In the genomic region with DNA sequence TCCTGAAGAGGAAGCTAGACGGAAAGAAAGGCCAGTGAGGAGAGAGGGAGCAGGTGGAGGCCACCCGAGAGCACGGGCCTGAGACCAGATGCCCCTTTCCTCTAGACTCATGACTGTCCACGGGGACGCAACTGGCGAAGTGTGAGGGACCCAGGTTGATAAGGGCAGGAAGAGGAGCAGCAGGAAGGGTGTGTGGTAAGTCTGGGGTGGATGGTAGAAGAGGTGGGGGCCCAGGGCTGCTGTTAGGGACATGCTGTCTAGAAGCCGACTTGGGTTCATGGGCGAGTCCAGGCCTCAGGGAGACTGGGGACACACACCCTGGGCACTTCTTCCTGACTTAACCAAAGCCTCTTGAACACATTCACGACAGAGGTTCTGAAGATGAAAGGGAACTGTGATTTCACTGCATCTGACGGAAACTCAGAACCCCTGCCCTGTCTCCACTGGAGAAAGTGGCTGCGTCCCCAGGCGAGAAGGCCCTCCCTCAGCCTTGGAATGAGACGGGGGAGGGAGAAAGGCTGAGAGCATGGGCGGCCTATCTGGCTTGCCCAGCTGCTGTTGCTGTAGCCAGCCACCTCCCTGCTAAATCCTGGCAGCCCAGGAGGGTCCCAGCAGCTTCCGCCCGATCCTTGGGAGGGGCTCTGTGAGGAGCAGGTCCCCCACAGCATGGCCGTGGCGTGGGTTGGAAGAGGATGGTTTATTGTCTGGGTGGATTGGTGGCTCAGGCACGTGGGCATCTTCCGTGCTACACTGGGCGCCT, we compare ENCODE assay signal across 10 cellular contexts. TPM values are rescaled to one million over a fixed set of nuclear protein-coding genes. Genes with fewer than 3 reads are reported as not detected.
DNase-seq lines count a peak whose midpoint lies in the region; ATAC-seq and TF ChIP-seq lines count a peak whose summit lies in the region.
"Had no signal": no experiment of that assay in that cellular context is flagged by ENCODE, and none has a peak within 500 bp of the region (broad histone marks: within the 10 kb centered on the region; RNA-seq: fewer than 3 reads in every experiment).

No MANE protein-coding gene starts in this region.

- TF ChIP-seq POLR2A in heart left ventricle (IDR thresholded peaks at IDR 0.05) = no peak

- no peaks in the 10 kb centered on the region for H3K27me3 Mint-ChIP-seq in activated B cell treated with CpG ODN at 0.5 μM for 24 hours

- peak overlapping the region; percentile 7 for H3K4me3 ChIP-seq in AG04450 (ENCODE audit: low read depth, low read length)
- H3K4me3 ChIP-seq in heart left ventricle = peak overlapping the region in 6 of 12 donors; percentile 65 to 87 (median 76)
- H3K4me3 ChIP-seq in H7 (ENCODE audit: insufficient read depth, low read depth, low read length) = no peak overlapping the region
- H3K4me3 ChIP-seq in effector memory CD4-positive, alpha-beta T cell (ENCODE audit: insufficient read depth, low read depth, low read length, poor library complexity, severe bottlenecking) = no peak overlapping the region

- TF ChIP-seq CTCF in AG04450 (IDR thresholded peaks at IDR 0.05; ENCODE audit: low read depth, low read length) (no peak), activated B cell treated with CpG ODN at 0.5 μM for 24 hours (IDR thresholded peaks at IDR 0.05) (no peak), heart left ventricle (IDR thresholded peaks at IDR 0.05) (no peak)

- peaks cover 0 to 77% (median 50%) of the 10 kb centered on the region in 9 donors for H3K36me3 ChIP-seq in heart left ventricle
- peaks cover 1% of the 10 kb centered on the region for H3K36me3 ChIP-seq in H7 (replicated peaks; ENCODE audit: control insufficient read depth, insufficient read depth, low read length)
- peaks cover 45% of the 10 kb centered on the region for H3K36me3 ChIP-seq in effector memory CD4-positive, alpha-beta T cell (ENCODE audit: control insufficient read depth, insufficient read depth, low read length)

- H3K9me3 ChIP-seq in AG04450 (ENCODE audit: control insufficient read depth, insufficient read depth, low read length) = peaks cover 6% of the 10 kb centered on the region; the same call in 1 of the 2 replicates
- H3K9me3 ChIP-seq in heart left ventricle = no peaks in the 10 kb centered on the region
- H3K9me3 ChIP-seq in effector memory CD4-positive, alpha-beta T cell (ENCODE audit: control insufficient read depth, low read length) = no peaks in the 10 kb centered on the region

- POLR2A ChIA-PET in AG04450 (lab: Yijun Ruan, JAX) (no interaction called here), activated B cell treated with CpG ODN at 0.5 μM for 24 hours (lab: Charles Lee) (interaction anchor here (0.6 to 24.5 kb wide), 3 partner anchors 9 to 224 kb away, joined by 3 to 449 read pairs (median 4); no protein-coding TSS in a partner anchor)

- H3K27ac Mint-ChIP-seq in activated B cell treated with CpG ODN at 0.5 μM for 24 hours = peak overlapping the region; percentile 35

- no peaks in the 10 kb centered on the region for H3K9me3 Mint-ChIP-seq in activated B cell treated with CpG ODN at 0.5 μM for 24 hours
- H3K9me3 Mint-ChIP-seq: CD8-positive, alpha-beta memory T cell had no signal

- ATAC-seq in activated B cell treated with CpG ODN at 0.5 μM for 24 hours (ENCODE audit: low read depth) = no peak
- peak; percentile 7 to 26 (median 20) for ATAC-seq in heart left ventricle

- no peak overlapping the region for H3K4me3 Mint-ChIP-seq in activated B cell treated with CpG ODN at 0.5 μM for 24 hours

- peak overlapping the region; percentile 57 for H3K27ac ChIP-seq in AG04450 (ENCODE audit: low read depth, low read length)
- peak overlapping the region; percentile 67 to 98 (median 92) for H3K27ac ChIP-seq in heart left ventricle
- no peak overlapping the region for H3K27ac ChIP-seq in effector memory CD4-positive, alpha-beta T cell (ENCODE audit: insufficient read depth, low read length, poor library complexity, severe bottlenecking)

- CTCF ChIA-PET in AG04450 (lab: Charles Lee) = interaction anchor here (3.8 kb wide), 1 partner anchor 184 kb away, joined by 34 read pairs; no protein-coding TSS in a partner anchor
- CTCF ChIA-PET in activated B cell treated with CpG ODN at 0.5 μM for 24 hours (lab: Charles Lee) = interaction anchor here (7.0 to 8.6 kb wide), 3 partner anchors 28 to 184 kb away, joined by 89 to 228 read pairs (median 98); no protein-coding TSS in a partner anchor

- DNase-seq in AG04450 (ENCODE audit: low read depth, low spot score) (no peak), activated B cell treated with CpG ODN at 0.5 μM for 24 hours (no peak), heart left ventricle (peak in 2 of 5 donors; percentile 53 to 67), posterior vena cava (ENCODE audit: low spot score) (peak; percentile 87), H7 (no peak), NCI-H82 treated with DMSO at 0.1 percent for 48 hours (lab: John Stamatoyannopoulos, UW; ENCODE audit: unreplicated experiment) (no peak), HT-29 (ENCODE audit: low spot score) (no peak)
- no peak for DNase-seq in effector memory CD4-positive, alpha-beta T cell
- DNase-seq: CD8-positive, alpha-beta memory T cell; NCI-H2029 had no signal

- H3K4me1 ChIP-seq in heart left ventricle = peaks cover 3 to 93% (median 73%) of the 10 kb centered on the region in 12 donors
- peaks cover 9% of the 10 kb centered on the region for H3K4me1 ChIP-seq in effector memory CD4-positive, alpha-beta T cell (ENCODE audit: control insufficient read depth, insufficient read depth, low read length, poor library complexity, severe bottlenecking)

- peaks cover 49% of the 10 kb centered on the region for H3K4me1 Mint-ChIP-seq in activated B cell treated with CpG ODN at 0.5 μM for 24 hours

- H3K27me3 ChIP-seq in AG04450 (ENCODE audit: control insufficient read depth, insufficient read depth, low read length) (no peaks in the 10 kb centered on the region), heart left ventricle (peaks cover 0 to 35% (median 0%) of the 10 kb centered on the region in 9 donors), H7 (ENCODE audit: control insufficient read depth, insufficient read depth, low read length) (peaks cover 34% of the 10 kb centered on the region)
- H3K27me3 ChIP-seq in effector memory CD4-positive, alpha-beta T cell (replicated peaks; ENCODE audit: control insufficient read depth, insufficient read depth, low read length, poor library complexity, severe bottlenecking) = no peaks in the 10 kb centered on the region

- 49 to 60% (median 55%) methylated on average over 15 to 21 of the region's 21 CpGs for WGBS in heart left ventricle, 4 donors

- H3K36me3 Mint-ChIP-seq in activated B cell treated with CpG ODN at 0.5 μM for 24 hours (ENCODE audit: low read depth) = peaks cover 29% of the 10 kb centered on the region

- intact Hi-C loops in activated B cell treated with CpG ODN at 0.5 μM for 24 hours (cut with micrococcal nuclease) (no loop called here), heart left ventricle (cut with DNase I) (loop anchor here in 6 of 10 donors (2.0 to 5.0 kb wide), 3 partner anchors 111 to 116 kb away; no protein-coding TSS in a partner anchor), posterior vena cava (cut with DNase I) (loop anchor here in 1 of 2 donors (5.0 kb wide), 1 partner anchor 116 kb away; no protein-coding TSS in a partner anchor)

RNA-seq across cellular contexts. Expression of a gene that starts 6.0 kb away (rescaled TPM):
- polyA plus RNA-seq in AG04450 (2011; rRNA removed) (12.7 and 14.4 TPM in 2 replicates), heart left ventricle (10 to 100 TPM in 1 of 2 donors, 1 to 10 TPM in 1; 8.3 to 11.7 TPM)
- polyA minus RNA-seq in AG04450 (2011; rRNA and poly(A)+ RNA removed) = 13.7 and 15.8 TPM in 2 replicates
- total RNA-seq in activated B cell treated with CpG ODN at 0.5 μM for 24 hours (8.3 and 9.3 TPM in 2 replicates), heart left ventricle (10 to 100 TPM in 7 of 9 donors, 1 to 10 TPM in 2; 8.9 to 29.6 (median 16.7) TPM), posterior vena cava (10 to 100 TPM; 41.3 to 64.2 TPM)
- total RNA-seq in H7 (2014; rRNA removed; shearing (Covaris generic)) = 0.03 and 0.63 TPM in 2 replicates
- total RNA-seq in HT-29 (2014; rRNA removed; shearing (Covaris generic)) = 0.31 and 0.55 TPM in 2 replicates

RNA-seq across cellular contexts. Expression of a gene that starts 19.0 kb away (rescaled TPM):
- polyA plus RNA-seq in AG04450 (2011; rRNA removed) = 38.0 and 45.0 TPM in 2 replicates
- polyA minus RNA-seq in AG04450 (2011; rRNA and poly(A)+ RNA removed) = 16.8 and 18.1 TPM in 2 replicates
- 29.4 and 31.2 TPM in 2 replicates for total RNA-seq in activated B cell treated with CpG ODN at 0.5 μM for 24 hours
- 10 to 100 TPM; 16.0 to 30.2 (median 20.0) TPM for total RNA-seq in heart left ventricle
- polyA plus RNA-seq in heart left ventricle = 10 to 100 TPM; 26.6 to 52.4 TPM
- total RNA-seq in posterior vena cava = 10 to 100 TPM; 17.4 to 21.2 TPM
- total RNA-seq in H7 (2014; rRNA removed; shearing (Covaris generic)) = 23.1 and 25.1 TPM in 2 replicates
- 54.1 and 56.8 TPM in 2 replicates for total RNA-seq in HT-29 (2014; rRNA removed; shearing (Covaris generic))

RNA-seq across cellular contexts. Expression of a gene that starts 30.9 kb away (rescaled TPM):
- polyA plus RNA-seq in AG04450 (2011; rRNA removed) (25.3 and 29.9 TPM in 2 replicates), heart left ventricle (10 to 100 TPM; 18.8 to 23.4 TPM)
- polyA minus RNA-seq in AG04450 (2011; rRNA and poly(A)+ RNA removed) = 27.5 and 45.4 TPM in 2 replicates
- total RNA-seq in activated B cell treated with CpG ODN at 0.5 μM for 24 hours (49.3 and 63.4 TPM in 2 replicates), heart left ventricle (10 to 100 TPM; 14.0 to 38.1 (median 27.6) TPM), posterior vena cava (10 to 100 TPM; 26.5 to 27.9 TPM)
- 37.0 and 53.6 TPM in 2 replicates for total RNA-seq in H7 (2014; rRNA removed; shearing (Covaris generic))
- total RNA-seq in HT-29 (2014; rRNA removed; shearing (Covaris generic)) = 31.6 and 38.5 TPM in 2 replicates

RNA-seq across cellular contexts. Expression of a gene that starts 35.7 kb away (rescaled TPM):
- polyA plus RNA-seq in AG04450 (2011; rRNA removed) = 0.02 and 0.04 TPM in 2 replicates
- polyA minus RNA-seq in AG04450 (2011; rRNA and poly(A)+ RNA removed) = not detected in 2 replicates
- total RNA-seq in activated B cell treated with CpG ODN at 0.5 μM for 24 hours = not detected in 2 replicates
- total RNA-seq in heart left ventricle = 1 to 10 TPM; 1.7 to 4.2 (median 2.7) TPM
- 1 to 10 TPM; 2.2 to 4.9 TPM for polyA plus RNA-seq in heart left ventricle
- total RNA-seq in posterior vena cava = 1 to 10 TPM; 1.3 to 4.3 TPM
- 4.0 and 7.0 TPM in 2 replicates for total RNA-seq in H7 (2014; rRNA removed; shearing (Covaris generic))
- not detected in 2 replicates for total RNA-seq in HT-29 (2014; rRNA removed; shearing (Covaris generic))
